In genomic region chr1:22323846-22324504, GRCh38 we compare ENCODE assay signal across 11 cellular contexts.
"Had no signal": no experiment of that assay in that cellular context is flagged by ENCODE, and none has a peak within 500 bp of the region (broad histone marks: within the 10 kb centered on the region; RNA-seq: fewer than 3 reads in every experiment).

No MANE protein-coding gene starts in this region.

- DNase-seq: activated CD4-positive, alpha-beta T cell treated with anti-CD3 and anti-CD28 coated beads for 4 hours; activated CD8-positive, alpha-beta T cell treated with anti-CD3 and anti-CD28 coated beads, Interleukin-2, amount 10 ng/mL, durations not matched to agents 7 days and 5 days; activated naive CD4-positive, alpha-beta T cell treated with anti-CD3 and anti-CD28 coated beads for 36 hours; heart left ventricle; left lung; occipital lobe; stimulated activated CD4-positive, alpha-beta T cell treated with anti-CD3 and anti-CD28 coated beads, Interleukin-12 subunit alpha, Interleukin-12 subunit beta, amount 100 ng/mL, for 4 hours; stimulated activated naive CD4-positive, alpha-beta T cell treated with Interleukin-2 at 50 U/mL for 16 hours had no signal

- H3K9me3 Mint-ChIP-seq: activated naive CD4-positive, alpha-beta T cell treated with anti-CD3 and anti-CD28 coated beads for 36 hours; natural killer cell treated with Interleukin-12 subunit alpha and Interleukin-12 subunit beta and Interleukin-15 and Interleukin-18, amount 100 ng/mL, for 72 hours had no signal

- H3K4me3 ChIP-seq: heart left ventricle, left lung, suprapubic skin had no signal

- H3K36me3 ChIP-seq: heart left ventricle, left lung, suprapubic skin had no signal

- H3K27ac Mint-ChIP-seq: activated CD8-positive, alpha-beta T cell treated with anti-CD3 and anti-CD28 coated beads, Interleukin-2, amount 10 ng/mL, durations not matched to agents 7 days and 5 days; activated naive CD4-positive, alpha-beta T cell treated with anti-CD3 and anti-CD28 coated beads for 36 hours; natural killer cell treated with Interleukin-12 subunit alpha and Interleukin-12 subunit beta and Interleukin-15 and Interleukin-18, amount 100 ng/mL, for 72 hours had no signal

- H3K36me3 Mint-ChIP-seq: natural killer cell treated with Interleukin-12 subunit alpha and Interleukin-12 subunit beta and Interleukin-15 and Interleukin-18, amount 100 ng/mL, for 72 hours had no signal

- ATAC-seq: activated CD8-positive, alpha-beta T cell treated with anti-CD3 and anti-CD28 coated beads, Interleukin-2, amount 10 ng/mL, durations not matched to agents 7 days and 5 days; heart left ventricle; left lung had no signal

- H3K4me1 ChIP-seq: heart left ventricle, left lung, suprapubic skin had no signal

- H3K9me3 ChIP-seq: heart left ventricle, left lung, suprapubic skin had no signal

- H3K27ac ChIP-seq: heart left ventricle, left lung, suprapubic skin, VCaP had no signal

- H3K4me3 Mint-ChIP-seq: activated CD8-positive, alpha-beta T cell treated with anti-CD3 and anti-CD28 coated beads, Interleukin-2, amount 10 ng/mL, durations not matched to agents 7 days and 5 days; activated naive CD4-positive, alpha-beta T cell treated with anti-CD3 and anti-CD28 coated beads for 36 hours; natural killer cell treated with Interleukin-12 subunit alpha and Interleukin-12 subunit beta and Interleukin-15 and Interleukin-18, amount 100 ng/mL, for 72 hours had no signal
